In the genomic region with DNA sequence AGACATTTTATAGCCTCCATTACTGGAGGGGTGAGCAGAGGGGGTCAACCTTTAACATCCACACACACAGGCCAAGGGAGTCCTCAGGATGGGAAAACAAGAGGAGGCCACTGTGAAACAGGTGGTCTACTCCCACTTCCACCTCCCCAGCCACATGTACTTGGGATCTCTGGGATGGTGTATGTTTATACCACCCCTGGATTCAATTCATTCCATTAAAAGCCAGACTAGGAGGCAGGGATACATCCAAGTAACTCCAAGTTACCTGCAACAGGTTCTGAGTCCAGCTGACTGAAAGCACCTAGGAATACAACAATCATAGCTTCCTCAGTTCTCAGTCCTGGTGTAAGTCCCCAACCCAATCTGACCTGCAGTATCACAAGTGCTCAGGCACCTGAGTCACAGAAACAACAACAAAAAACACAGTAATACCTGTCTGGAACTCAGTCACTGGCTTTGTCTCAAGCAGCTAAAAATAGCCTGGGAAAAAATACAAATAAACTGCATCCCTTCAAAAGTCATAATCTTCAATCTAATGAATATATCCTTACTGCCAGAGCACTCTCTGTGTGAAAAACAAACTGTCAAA, we compare ENCODE assay signal across 18 cellular contexts.
"Had no signal": no experiment of that assay in that cellular context is flagged by ENCODE, and none has a peak within 500 bp of the region (broad histone marks: within the 10 kb centered on the region; RNA-seq: fewer than 3 reads in every experiment).

No MANE protein-coding gene starts in this region.

- H3K4me3 ChIP-seq: esophagus muscularis mucosa, hepatocyte had no signal

- H3K27ac Mint-ChIP-seq: activated B cell treated with CpG ODN at 0.5 μM for 24 hours; activated CD8-positive, alpha-beta T cell treated with anti-CD3 and anti-CD28 coated beads, Interleukin-2, amount 10 ng/mL, durations not matched to agents 7 days and 5 days; activated naive CD4-positive, alpha-beta T cell treated with anti-CD3 and anti-CD28 coated beads, Interleukin-2, amount 50 U/mL, for 72 hours had no signal

- H3K27ac ChIP-seq: brain microvascular endothelial cell, hepatocyte, neutrophil, parathyroid adenoma had no signal

- H3K27me3 ChIP-seq: brain microvascular endothelial cell, esophagus muscularis mucosa, hepatocyte, neutrophil had no signal

- H3K9me3 ChIP-seq: esophagus muscularis mucosa, neutrophil had no signal

- H3K36me3 ChIP-seq: brain microvascular endothelial cell, esophagus muscularis mucosa, neutrophil had no signal

- H3K9me3 Mint-ChIP-seq: activated B cell treated with CpG ODN at 0.5 μM for 24 hours; activated naive CD4-positive, alpha-beta T cell treated with anti-CD3 and anti-CD28 coated beads, Interleukin-2, amount 50 U/mL, for 72 hours; naive thymus-derived CD8-positive, alpha-beta T cell had no signal

- H3K4me1 ChIP-seq: parathyroid adenoma had no signal

- H3K4me2 ChIP-seq: hepatocyte had no signal

- H2AFZ ChIP-seq: hepatocyte, parathyroid adenoma had no signal

- ATAC-seq: activated CD8-positive, alpha-beta T cell treated with anti-CD3 and anti-CD28 coated beads, Interleukin-2, amount 10 ng/mL, durations not matched to agents 7 days and 5 days; activated naive CD4-positive, alpha-beta T cell treated with anti-CD3 and anti-CD28 coated beads, Interleukin-2, amount 50 U/mL, for 72 hours; left ventricle myocardium superior; naive thymus-derived CD8-positive, alpha-beta T cell; SK-N-SH treated with all-trans-retinoic acid at 6 μM for 48 hours had no signal

- H3K4me3 Mint-ChIP-seq: activated B cell treated with CpG ODN at 0.5 μM for 24 hours; activated CD8-positive, alpha-beta T cell treated with anti-CD3 and anti-CD28 coated beads, Interleukin-2, amount 10 ng/mL, durations not matched to agents 7 days and 5 days; naive thymus-derived CD8-positive, alpha-beta T cell had no signal

- H3K27me3 Mint-ChIP-seq: activated B cell treated with CpG ODN at 0.5 μM for 24 hours; naive thymus-derived CD8-positive, alpha-beta T cell had no signal

- DNase-seq: activated B cell treated with CpG ODN at 0.5 μM for 24 hours; activated CD4-positive, alpha-beta T cell treated with anti-CD3 and anti-CD28 coated beads for 48 hours; activated CD8-positive, alpha-beta memory T cell treated with anti-CD3 and anti-CD28 coated beads, Interleukin-2, amount 50 U/mL, for 4 hours; activated CD8-positive, alpha-beta T cell treated with anti-CD3 and anti-CD28 coated beads, Interleukin-2, amount 10 ng/mL, durations not matched to agents 7 days and 5 days; activated gamma-delta T cell; activated T-cell treated with anti-CD3 and anti-CD28 coated beads, Interleukin-2, amount 50 U/mL, for 48 hours; brain microvascular endothelial cell; left ventricle myocardium superior; mesenchymal stem cell; naive thymus-derived CD8-positive, alpha-beta T cell; stimulated activated CD4-positive, alpha-beta T cell treated with anti-CD3 and anti-CD28 coated beads, Interleukin-2, amount 100 ng/mL, for 24 hours; T-helper 1 cell had no signal

- H3K79me2 ChIP-seq: parathyroid adenoma had no signal
